In genomic region chr7:28106316-28106957, GRCh38 we compare ENCODE assay signal across 11 cellular contexts.
DNase-seq lines count a peak whose midpoint lies in the region; ATAC-seq, FAIRE-seq and TF ChIP-seq lines count a peak whose summit lies in the region.
"Had no signal": no experiment of that assay in that cellular context is flagged by ENCODE, and none has a peak within 500 bp of the region (broad histone marks: within the 10 kb centered on the region; RNA-seq: fewer than 3 reads in every experiment).

No MANE protein-coding gene starts in this region.

- WGBS in heart right ventricle, 2 donors: 37 to 58% methylated on average over 6 of the region's 6 CpGs
- 74 to 78% methylated on average over 4 to 6 of the region's 6 CpGs for WGBS in transverse colon (ENCODE audit: low coverage in 1 of 2), 2 donors
- 72 to 81% (median 78%) methylated on average over 6 of the region's 6 CpGs for WGBS in small intestine, 3 donors

- peak; percentile 57 to 90 (median 80) for ATAC-seq in heart right ventricle
- no peak for ATAC-seq in HG03432 (IDR thresholded peaks at IDR 0.05; ENCODE audit: unreplicated experiment)

- TF ChIP-seq EP300 in transverse colon (IDR thresholded peaks at IDR 0.05; ENCODE audit: low read depth): peak; percentile 15

- in situ Hi-C loops in transverse colon (cut with MboI; ENCODE audit: low pct_ligation_motif_present in 1 of 4, low pct_unique_long_range_greater_than_20kb in 1 of 4, low sequenced_read_pairs in 3 of 4): no loop called here

- H3K4me3 ChIP-seq in heart right ventricle (no peak overlapping the region), transverse colon (no peak overlapping the region), small intestine (ENCODE audit: low read depth in 1 of 2, low read length in 2 of 2) (no peak overlapping the region)

- intact Hi-C loops in heart right ventricle (cut with DNase I): loop anchor here in 6 of 10 donors (5.0 to 10.0 kb wide), 3 partner anchors 68 to 168 kb away; no protein-coding TSS in a partner anchor
- intact Hi-C loops in transverse colon (cut with DNase I; ENCODE audit: low total_unique reads): no loop called here

- TF ChIP-seq POLR2A in transverse colon (IDR thresholded peaks at IDR 0.05): no peak

- H3K27ac ChIP-seq in heart right ventricle (peak overlapping the region; percentile 11 to 93 (median 69)), transverse colon (peak overlapping the region; percentile 15 to 62 (median 56)), small intestine (ENCODE audit: low read depth in 1 of 2, low read length in 1 of 2) (no peak overlapping the region)

- peak; percentile 87 for DNase-seq in NCI-H1436 (lab: John Stamatoyannopoulos, UW)
- DNase-seq in SHP77 treated with DMSO at 0.1 percent for 48 hours (lab: John Stamatoyannopoulos, UW): peak; percentile 100
- DNase-seq in heart right ventricle: peak in 1 of 2 donors; percentile 29
- DNase-seq in transverse colon: no peak
- no peak for DNase-seq in small intestine
- DNase-seq in NCI-H226: no peak
- DNase-seq: activated CD4-positive, alpha-beta T cell treated with anti-CD3 and anti-CD28 coated beads for 48 hours; activated naive CD8-positive, alpha-beta T cell treated with anti-CD3 and anti-CD28 coated beads, Interleukin-2, amount 10 ng/mL, durations not matched to agents 7 days and 5 days; NCI-H1694 treated with DMSO at 0.1 percent for 48 hours; stimulated activated CD4-positive, alpha-beta T cell treated with anti-CD3 and anti-CD28 coated beads, Interleukin-2, amount 100 ng/mL, for 48 hours had no signal

- H3K27me3 ChIP-seq in heart right ventricle (no peaks in the 10 kb centered on the region), transverse colon (no peaks in the 10 kb centered on the region), small intestine (ENCODE audit: control insufficient read depth in 2 of 2, insufficient read depth in 2 of 2, low read length in 2 of 2) (no peaks in the 10 kb centered on the region)

- FAIRE-seq in small intestine (lab: Jason Lieb, UNC): no peak

- H3K36me3 ChIP-seq in heart right ventricle (no peaks in the 10 kb centered on the region), transverse colon (no peaks in the 10 kb centered on the region), small intestine (ENCODE audit: control insufficient read depth in 2 of 2, insufficient read depth in 2 of 2, low read length in 2 of 2) (no peaks in the 10 kb centered on the region)

- H3K9me3 ChIP-seq in heart right ventricle (no peaks in the 10 kb centered on the region), transverse colon (no peaks in the 10 kb centered on the region), small intestine (ENCODE audit: control insufficient read depth, low read depth) (no peaks in the 10 kb centered on the region)

- TF ChIP-seq CTCF in heart right ventricle (IDR thresholded peaks at IDR 0.05) (no peak), transverse colon (IDR thresholded peaks at IDR 0.05) (no peak)

- H3K4me1 ChIP-seq in heart right ventricle: peaks cover 4 to 71% (median 52%) of the 10 kb centered on the region in 9 donors
- peaks cover 0 to 25% (median 2%) of the 10 kb centered on the region in 4 donors for H3K4me1 ChIP-seq in transverse colon
- H3K4me1 ChIP-seq in small intestine (ENCODE audit: control insufficient read depth in 2 of 2, insufficient read depth in 1 of 2, low read depth in 1 of 2, low read length in 1 of 2): no peaks in the 10 kb centered on the region

Comparison
In these comparisons a context has a peak if more than half of its experiments do, and no peak if none do; other contexts are left out.
1. DNase-seq: peak in NCI-H1436 (single experiment) and SHP77 treated with DMSO at 0.1 percent for 48 hours (single experiment); none in transverse colon (single experiment), small intestine (single experiment) and NCI-H226 (single experiment).
2. H3K27ac ChIP-seq: peak in heart right ventricle (10 of 10) and transverse colon (4 of 4); none in small intestine (0 of 2).